Comparison of ENCODE assay signal across 16 cellular contexts in the genomic region with DNA sequence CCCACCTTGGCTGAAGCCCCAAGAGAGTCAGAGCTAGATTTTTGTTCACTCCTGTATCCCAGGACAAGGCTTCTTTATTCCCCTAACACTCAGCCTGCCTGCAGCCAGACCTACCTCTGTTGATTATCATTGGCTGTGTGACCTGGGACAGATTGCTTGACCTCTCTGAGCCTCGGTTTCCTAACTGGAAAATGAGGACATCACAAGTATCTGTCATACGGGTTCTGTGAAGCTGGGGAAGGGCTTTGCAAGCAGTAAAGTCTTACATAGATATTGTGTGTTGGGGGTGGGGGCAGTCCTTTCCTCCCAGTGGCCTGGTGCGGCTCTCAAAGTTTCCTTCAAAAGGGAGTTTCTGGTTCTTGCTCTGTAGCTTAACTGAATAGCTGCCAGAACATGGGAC.
"Had no signal": no experiment of that assay in that cellular context is flagged by ENCODE, and none has a peak within 500 bp of the region (broad histone marks: within the 10 kb centered on the region; RNA-seq: fewer than 3 reads in every experiment).

No MANE protein-coding gene starts in this region.

- FAIRE-seq: bronchial epithelial cell, small intestine had no signal

- H3K27ac Mint-ChIP-seq: activated CD4-positive, alpha-beta T cell treated with anti-CD3 and anti-CD28 coated beads, Interleukin-2, amount 10 ng/mL, durations not matched to agents 7 days and 5 days had no signal

- H3K27me3 ChIP-seq: ascending aorta had no signal

- H3K9me3 ChIP-seq: ascending aorta, left ventricle myocardium inferior, prostate gland, thoracic aorta had no signal

- H3K4me3 ChIP-seq: ascending aorta, left ventricle myocardium inferior, prostate gland, thoracic aorta had no signal

- H3K27ac ChIP-seq: ascending aorta, left ventricle myocardium inferior, prostate gland, thoracic aorta had no signal

- H3K36me3 ChIP-seq: ascending aorta, left ventricle myocardium inferior, prostate gland, thoracic aorta had no signal

- ATAC-seq: activated naive CD8-positive, alpha-beta T cell treated with anti-CD3 and anti-CD28 coated beads, Interleukin-2, amount 50 U/mL, for 24 hours; right cardiac atrium had no signal

- H3K4me3 Mint-ChIP-seq: activated CD4-positive, alpha-beta T cell treated with anti-CD3 and anti-CD28 coated beads, Interleukin-2, amount 10 ng/mL, durations not matched to agents 7 days and 5 days had no signal

- DNase-seq: activated CD4-positive, alpha-beta T cell treated with anti-CD3 and anti-CD28 coated beads, Interleukin-2, amount 10 ng/mL, durations not matched to agents 7 days and 5 days; activated CD4-positive, CD25-positive, alpha-beta regulatory T cell; activated CD8-positive, alpha-beta memory T cell treated with anti-CD3 and anti-CD28 coated beads for 24 hours; activated naive CD8-positive, alpha-beta T cell treated with anti-CD3 and anti-CD28 coated beads, Interleukin-2, amount 50 U/mL, for 24 hours; foreskin fibroblast; hypothalamus; left ventricle myocardium inferior; mesendoderm; small intestine; stimulated activated CD4-positive, alpha-beta T cell treated with anti-CD3 and anti-CD28 coated beads, Interleukin-4, amount 100 ng/mL, for 4 hours; stimulated activated CD8-positive, alpha-beta memory T cell treated with anti-CD3 and anti-CD28 coated beads, Interleukin-4, amount 100 ng/mL, for 48 hours had no signal

- H3K9me3 Mint-ChIP-seq: activated CD4-positive, alpha-beta T cell treated with anti-CD3 and anti-CD28 coated beads, Interleukin-2, amount 10 ng/mL, durations not matched to agents 7 days and 5 days; activated naive CD8-positive, alpha-beta T cell treated with anti-CD3 and anti-CD28 coated beads, Interleukin-2, amount 50 U/mL, for 24 hours had no signal
